Comparison of ENCODE assay signal across 9 cellular contexts in genomic region chr18:12659904-12660605, GRCh38. TPM values are rescaled to one million over a fixed set of nuclear protein-coding genes. Genes with fewer than 3 reads are reported as not detected.
DNase-seq lines count a peak whose midpoint lies in the region; ATAC-seq and TF ChIP-seq lines count a peak whose summit lies in the region.
"Had no signal": no experiment of that assay in that cellular context is flagged by ENCODE, and none has a peak within 500 bp of the region (broad histone marks: within the 10 kb centered on the region; RNA-seq: fewer than 3 reads in every experiment).

No MANE protein-coding gene starts in this region.

- TF ChIP-seq EP300 in SK-N-SH (IDR thresholded peaks at IDR 0.05; ENCODE audit: borderline replicate concordance in 1 of 2, low read depth in 1 of 2, low read length in 1 of 2): no peak

- DNase-seq in activated CD4-positive, alpha-beta T cell treated with anti-CD3 and anti-CD28 coated beads for 24 hours (ENCODE audit: low read depth in 2 of 2): peak; percentile 3 to 10
- DNase-seq in activated CD4-positive, alpha-beta T cell treated with anti-CD3 and anti-CD28 coated beads for 1 hour: no peak
- peak; percentile 51 for DNase-seq in LHCN-M2 (ENCODE audit: low read depth)
- DNase-seq in SK-N-SH: peak; percentile 69
- DNase-seq in central memory CD4-positive, alpha-beta T cell: peak; percentile 33
- DNase-seq in lower lobe of right lung: no peak
- no peak for DNase-seq in type B pancreatic cell (ENCODE audit: extremely low spot score, unreplicated experiment)

- H3K79me2 ChIP-seq in SK-N-SH (ENCODE audit: insufficient read depth): peaks cover 19% of the 10 kb centered on the region

- POLR2A ChIA-PET in SK-N-SH (lab: Yijun Ruan, JAX): no interaction called here

- peak overlapping the region in 1 of 2 experiments; percentile 23; a peak in 1 of 4 replicates for H3K27ac ChIP-seq in SK-N-SH (ENCODE audit: low read depth in 2 of 2, low read length in 1 of 2)
- no peak overlapping the region for H3K27ac ChIP-seq in lower lobe of right lung

- H3K9ac ChIP-seq in SK-N-SH: no peak overlapping the region

- peak; percentile 26 to 29 for ATAC-seq in lower lobe of right lung
- no peak for ATAC-seq in GM19452 (IDR thresholded peaks at IDR 0.05; ENCODE audit: unreplicated experiment)

- peaks cover 2% of the 10 kb centered on the region for H3K27me3 Mint-ChIP-seq in type B pancreatic cell

- H3K27me3 ChIP-seq in SK-N-SH (ENCODE audit: insufficient read depth) (no peaks in the 10 kb centered on the region), lower lobe of right lung (ENCODE audit: low read depth) (no peaks in the 10 kb centered on the region)

- peak overlapping the region; percentile 21 for H3K27ac Mint-ChIP-seq in type B pancreatic cell

- H3K36me3 Mint-ChIP-seq in type B pancreatic cell: no peaks in the 10 kb centered on the region

- H3F3A ChIP-seq in SK-N-SH (replicated peaks; ENCODE audit: insufficient read depth): peaks cover 20% of the 10 kb centered on the region

- peak; percentile 97 for TF ChIP-seq CTCF in SK-N-SH (IDR thresholded peaks at IDR 0.05)
- peak; percentile 89 for TF ChIP-seq CTCF in lower lobe of right lung (IDR thresholded peaks at IDR 0.05)
- TF ChIP-seq CTCF in type B pancreatic cell (conservative IDR thresholded peaks at IDR 0.05): peak; percentile 98

- H3K9me3 ChIP-seq in SK-N-SH (no peaks in the 10 kb centered on the region), lower lobe of right lung (no peaks in the 10 kb centered on the region)

- no peaks in the 10 kb centered on the region for H3K9me3 Mint-ChIP-seq in type B pancreatic cell
- H3K9me3 Mint-ChIP-seq: dendritic cell treated with granulocyte-macrophage colony-stimulating factor and Interleukin-4, amounts not matched to agents 40 ng/mL and 50 ng/mL, for 4 days had no signal

- peaks cover 23% of the 10 kb centered on the region for H3K4me1 Mint-ChIP-seq in type B pancreatic cell (ENCODE audit: unreplicated experiment)

- H3K4me1 ChIP-seq in SK-N-SH (ENCODE audit: control insufficient read depth in 1 of 2, insufficient read depth in 2 of 2, low read depth in 1 of 2, low read length in 1 of 2) (peaks cover 8 to 10% of the 10 kb centered on the region in 2 experiments; a peak in 3 of 4 replicates), lower lobe of right lung (peaks cover 20% of the 10 kb centered on the region)

- H4K20me1 ChIP-seq in SK-N-SH (ENCODE audit: insufficient read depth): peaks cover 11% of the 10 kb centered on the region

- TF ChIP-seq RAD21 in SK-N-SH (IDR thresholded peaks at IDR 0.05; ENCODE audit: low read length): peak; percentile 95

- CTCF ChIA-PET in SK-N-SH (lab: Yijun Ruan, JAX): interaction anchor here (0.7 to 5.0 kb wide), 11 partner anchors 9 to 408 kb away, joined by 3 to 83 read pairs (median 4); no protein-coding TSS in a partner anchor

- H3K36me3 ChIP-seq in SK-N-SH (replicated peaks in 1 of 2; ENCODE audit: control insufficient read depth in 1 of 2, insufficient read depth in 2 of 2, low read length in 1 of 2) (peaks cover 0 to 3% of the 10 kb centered on the region in 2 experiments), lower lobe of right lung (no peaks in the 10 kb centered on the region)

- H3K4me3 ChIP-seq in SK-N-SH (ENCODE audit: low read depth in 2 of 2, low read length in 1 of 2) (no peak overlapping the region; a peak in 1 of 4 replicates), lower lobe of right lung (no peak overlapping the region)

- H2AFZ ChIP-seq in SK-N-SH (ENCODE audit: low read depth): no peak overlapping the region

- H3K4me2 ChIP-seq in SK-N-SH: no peak overlapping the region

- intact Hi-C loops in lower lobe of right lung (cut with DNase I): no loop called here

- H3K9me2 ChIP-seq in SK-N-SH: no peaks in the 10 kb centered on the region

- H3K4me3 Mint-ChIP-seq in type B pancreatic cell: peak overlapping the region; percentile 60
- H3K4me3 Mint-ChIP-seq: dendritic cell treated with granulocyte-macrophage colony-stimulating factor and Interleukin-4, amounts not matched to agents 40 ng/mL and 50 ng/mL, for 4 days had no signal

- 82% methylated on average over 9 of the region's 9 CpGs for WGBS in SK-N-SH (ENCODE audit: low lambda C conversion rate)

TF ChIP-seq in SK-N-SH, 30 proteins besides CTCF, POLR2A, EP300 and RAD21:
- TF ChIP-seq GATA2 (CRISPR knock-in tag; IDR thresholded peaks at IDR 0.05): no peak
- TF ChIP-seq EZH2phosphoT487 (IDR thresholded peaks at IDR 0.05; ENCODE audit: borderline replicate concordance, low read depth): no peak
- TF ChIP-seq ELF1 (IDR thresholded peaks at IDR 0.05): no peak
- 0 out of 2 replicates have a peak, but pooled peaks have one; percentile 13 for TF ChIP-seq TEAD4 (IDR thresholded peaks at IDR 0.05; ENCODE audit: borderline replicate concordance, insufficient read depth)
- TF ChIP-seq SMC3 (IDR thresholded peaks at IDR 0.05; ENCODE audit: low read depth, low read length): peak; percentile 92
- TF ChIP-seq FOSL2 (IDR thresholded peaks at IDR 0.05; ENCODE audit: borderline replicate concordance, low read depth): no peak
- no peak for TF ChIP-seq RCOR1 (IDR thresholded peaks at IDR 0.05; ENCODE audit: low read length)

RNA-seq across cellular contexts. Expression of gene SPIRE1, which starts 2.1 kb away (rescaled TPM):
- total RNA-seq in LHCN-M2 (2014; rRNA removed): 21.6 and 26.0 TPM in 2 replicates
- 15.9 TPM for polyA plus RNA-seq in LHCN-M2 (2012)
- polyA plus RNA-seq in SK-N-SH (2012; rRNA removed): 6.7 and 8.4 TPM in 2 replicates
- 7.2 and 7.9 TPM in 2 replicates for polyA plus RNA-seq in SK-N-SH (2012; cell fraction: cytosol; rRNA removed)
- polyA plus RNA-seq in SK-N-SH (2012; cell fraction: nucleus; rRNA removed): 10.2 and 17.8 TPM in 2 replicates
- total RNA-seq in lower lobe of right lung: 42.1 TPM
- 11.8 and 25.2 TPM in 2 replicates for total RNA-seq in type B pancreatic cell (ENCODE audit: low replicate concordance)

RNA-seq across cellular contexts. Expression of gene CEP76, which starts 42.5 kb away (rescaled TPM):
- 12.9 and 13.8 TPM in 2 replicates for total RNA-seq in LHCN-M2 (2014; rRNA removed)
- 2.6 TPM for polyA plus RNA-seq in LHCN-M2 (2012)
- polyA plus RNA-seq in SK-N-SH (2012; rRNA removed): 6.4 and 8.0 TPM in 2 replicates
- polyA plus RNA-seq in SK-N-SH (2012; cell fraction: cytosol; rRNA removed): 7.1 and 7.9 TPM in 2 replicates
- 9.6 and 17.3 TPM in 2 replicates for polyA plus RNA-seq in SK-N-SH (2012; cell fraction: nucleus; rRNA removed)
- total RNA-seq in lower lobe of right lung: 5.0 TPM
- 12.2 and 12.4 TPM in 2 replicates for total RNA-seq in type B pancreatic cell (ENCODE audit: low replicate concordance)

RNA-seq across cellular contexts. Expression of gene PSMG2, which starts 42.8 kb away (rescaled TPM):
- 92.8 and 95.2 TPM in 2 replicates for total RNA-seq in LHCN-M2 (2014; rRNA removed)
- polyA plus RNA-seq in LHCN-M2 (2012): 49.1 TPM
- 36.0 and 36.1 TPM in 2 replicates for polyA plus RNA-seq in SK-N-SH (2012; rRNA removed)
- 42.2 and 49.4 TPM in 2 replicates for polyA plus RNA-seq in SK-N-SH (2012; cell fraction: cytosol; rRNA removed)
- polyA plus RNA-seq in SK-N-SH (2012; cell fraction: nucleus; rRNA removed): 18.0 and 34.0 TPM in 2 replicates
- 75.0 TPM for total RNA-seq in lower lobe of right lung
- total RNA-seq in type B pancreatic cell (ENCODE audit: low replicate concordance): 57.8 and 59.0 TPM in 2 replicates

Comparison
In these comparisons a context has a peak if more than half of its experiments do, and no peak if none do; other contexts are left out.
1. DNase-seq: peak in activated CD4-positive, alpha-beta T cell treated with anti-CD3 and anti-CD28 coated beads for 24 hours (2 of 2), LHCN-M2 (single experiment), SK-N-SH (single experiment) and central memory CD4-positive, alpha-beta T cell (single experiment); none in activated CD4-positive, alpha-beta T cell treated with anti-CD3 and anti-CD28 coated beads for 1 hour (single experiment), lower lobe of right lung (single experiment) and type B pancreatic cell (single experiment).
2. Peak in every context shown above with its lines, with median percentiles within 50 percentile points of each other: CTCF ChIP-seq.